In the genomic region with DNA sequence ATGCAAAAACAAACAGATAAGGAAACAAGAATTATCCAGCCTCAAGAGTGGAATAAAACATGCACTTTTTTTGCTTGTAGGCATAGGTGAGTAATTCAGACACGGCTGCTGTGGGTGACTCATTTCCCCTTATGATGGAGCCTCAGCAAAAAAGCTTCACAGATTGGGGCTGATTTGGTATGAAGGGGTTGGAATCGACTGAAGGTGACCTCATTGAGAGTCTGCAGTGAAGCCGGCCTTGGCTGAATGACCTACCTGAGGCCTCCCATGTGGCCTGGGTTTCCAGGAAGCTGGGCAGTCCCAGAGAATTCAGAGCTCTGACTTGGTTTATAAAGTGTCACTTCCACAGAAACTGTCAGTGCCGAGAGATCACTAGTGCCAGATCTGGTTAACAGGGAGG, we compare ENCODE assay signal across 8 cellular contexts. TPM values are rescaled to one million over a fixed set of nuclear protein-coding genes. Genes with fewer than 3 reads are reported as not detected.
A peak's percentile ranks its signal among the peaks of the same experiment; 100 is the strongest.
DNase-seq lines count a peak whose midpoint lies in the region; ATAC-seq and TF ChIP-seq lines count a peak whose summit lies in the region.

No MANE protein-coding gene starts in this region.

- no peaks in the 10 kb centered on the region for H3K36me3 Mint-ChIP-seq in T-cell

- POLR2A ChIA-PET in T-cell (lab: Charles Lee) = no interaction called here

- in situ Hi-C loops in GM13976 (cut with MboI; ENCODE audit: low sequenced_read_pairs, unreplicated experiment) (no loop called here), astrocyte of the spinal cord (cut with HindIII; ENCODE audit: low sequenced_read_pairs) (no loop called here)

- CTCF ChIA-PET in T-cell (lab: Charles Lee) = no interaction called here

- H3K27ac Mint-ChIP-seq in T-cell = peak overlapping the region; percentile 70 to 84

- peaks cover 30 to 33% (median 30%) of the 10 kb centered on the region in 3 donors for H3K4me1 Mint-ChIP-seq in T-cell

- H3K9me3 Mint-ChIP-seq in T-cell = no peaks in the 10 kb centered on the region

- H3K4me3 Mint-ChIP-seq in T-cell = peak overlapping the region in 1 of 3 donors; percentile 4

- no peaks in the 10 kb centered on the region for H3K27me3 Mint-ChIP-seq in T-cell

- DNase-seq in GM13976 (ENCODE audit: low spot score) = peak; percentile 71
- peak in 2 of 34 experiments; percentile 12 to 26 for DNase-seq in T-cell
- DNase-seq in astrocyte of the spinal cord (ENCODE audit: low read depth, low spot score) = peak; percentile 61
- peak; percentile 44 to 55 for DNase-seq in stimulated activated CD4-positive, alpha-beta T cell treated with anti-CD3 and anti-CD28 coated beads, Interleukin-4, amount 100 ng/mL, for 4 hours
- DNase-seq in NCI-H1048 (lab: John Stamatoyannopoulos, UW) = no peak

- ATAC-seq in T-cell (replicated peaks in 1 of 4) = peak; percentile 23 to 78 (median 69)
- no peak for ATAC-seq in GM18909 (IDR thresholded peaks at IDR 0.05; ENCODE audit: poor library complexity, unreplicated experiment)
- no peak for ATAC-seq in HG02763 (IDR thresholded peaks at IDR 0.05; ENCODE audit: unreplicated experiment)
- ATAC-seq in HG02973 (IDR thresholded peaks at IDR 0.05; ENCODE audit: unreplicated experiment) = no peak

- TF ChIP-seq CTCF in GM13976 (IDR thresholded peaks at IDR 0.05; ENCODE audit: borderline replicate concordance, control extremely low read depth, extremely low read depth, insufficient read depth, missing control alignments) (no peak), astrocyte of the spinal cord (IDR thresholded peaks at IDR 0.05; ENCODE audit: low read depth, low read length) (no peak)

- no peak overlapping the region for H3K4me3 ChIP-seq in astrocyte of the spinal cord (ENCODE audit: low read depth, low read length)

RNA-seq across cellular contexts. Expression of a gene that starts 34.2 kb away (rescaled TPM):
- not detected for total RNA-seq in T-cell

Comparison
In these comparisons a context has a peak if more than half of its experiments do, and no peak if none do; other contexts are left out.
1. ATAC-seq: peak in T-cell (4 of 4); none in GM18909 (single experiment), HG02763 (single experiment) and HG02973 (single experiment).